In genomic region chr15:99511529-99511864, GRCh38 we compare ENCODE assay signal across 12 cellular contexts. TPM values are rescaled to one million over a fixed set of nuclear protein-coding genes. Genes with fewer than 3 reads are reported as not detected.
DNase-seq lines count a peak whose midpoint lies in the region; ATAC-seq and TF ChIP-seq lines count a peak whose summit lies in the region.
"Had no signal": no experiment of that assay in that cellular context is flagged by ENCODE, and none has a peak within 500 bp of the region (broad histone marks: within the 10 kb centered on the region; RNA-seq: fewer than 3 reads in every experiment).

No MANE protein-coding gene starts in this region.

- H2BK5ac ChIP-seq in neuronal stem cell (ENCODE audit: low read length) = no peak overlapping the region

- H2BK120ac ChIP-seq in neuronal stem cell (ENCODE audit: low read depth, low read length) = no peak overlapping the region

- H3K79me1 ChIP-seq in neuronal stem cell (ENCODE audit: low read depth, low read length) = no peaks in the 10 kb centered on the region

- H3K4me2 ChIP-seq in osteoblast (ENCODE audit: insufficient read depth, low read length) = peak overlapping the region; percentile 71
- no peak overlapping the region for H3K4me2 ChIP-seq in neuronal stem cell (ENCODE audit: insufficient read depth, low read length, poor library complexity, severe bottlenecking)

- no peaks in the 10 kb centered on the region for H3K79me2 ChIP-seq in osteoblast (ENCODE audit: insufficient read depth, low read length)

- DNase-seq in AG09319 (ENCODE audit: extremely low read depth, low read depth) = peak; percentile 19
- no peak for DNase-seq in coronary artery (ENCODE audit: low spot score)
- DNase-seq in osteoblast (ENCODE audit: insufficient read length, low spot score, missing footprints) = no peak
- DNase-seq in hypothalamus (lab: John Stamatoyannopoulos, UW) = no peak
- no peak for DNase-seq in neuronal stem cell (ENCODE audit: low spot score)
- DNase-seq in stimulated activated naive CD4-positive, alpha-beta T cell treated with Interleukin-2 at 50 U/mL for 16 hours (lab: John Stamatoyannopoulos, UW) = no peak
- DNase-seq: activated CD4-positive, alpha-beta memory T cell treated with anti-CD3 and anti-CD28 coated beads, Interleukin-2, amount 10 ng/mL, durations not matched to agents 7 days and 5 days; effector CD8-positive, alpha-beta T cell; immature natural killer cell; stimulated activated CD4-positive, alpha-beta T cell treated with anti-CD3 and anti-CD28 coated beads, Interleukin-4, amount 100 ng/mL, for 1 hour had no signal

- no CpG with 5 or more reads among the region's 6 CpGs for WGBS in neuronal stem cell (ENCODE audit: extremely low coverage in 2 of 2, insufficient read length in 2 of 2, insufficient replicate concordance in 1 of 2), 2 donors

- H3K4me3 ChIP-seq in coronary artery (peak overlapping the region; percentile 36), osteoblast (ENCODE audit: insufficient read depth, low read length) (peak overlapping the region; percentile 37), neuronal stem cell (ENCODE audit: low read length in 2 of 2) (no peak overlapping the region)

- H3K9me3 ChIP-seq in osteoblast (ENCODE audit: low read depth, low read length) = no peaks in the 10 kb centered on the region
- peaks cover 0 to 4% of the 10 kb centered on the region in 2 donors for H3K9me3 ChIP-seq in neuronal stem cell (replicated peaks in 1 of 2; ENCODE audit: control insufficient read depth in 2 of 2, insufficient read depth in 1 of 2, low read depth in 1 of 2, low read length in 2 of 2)

- no peak for TF ChIP-seq CTCF in AG09319 (IDR thresholded peaks at IDR 0.05; ENCODE audit: low read depth, low read length)
- TF ChIP-seq CTCF in coronary artery (IDR thresholded peaks at IDR 0.05) = no peak
- no peak for TF ChIP-seq CTCF in osteoblast (IDR thresholded peaks at IDR 0.05; ENCODE audit: extremely low read depth, low read depth, low read length)

- no peak overlapping the region for H3K14ac ChIP-seq in neuronal stem cell (ENCODE audit: low read length)

- H2BK12ac ChIP-seq in neuronal stem cell (ENCODE audit: low read length) = no peak overlapping the region

- H3K27me3 ChIP-seq in osteoblast (ENCODE audit: insufficient read depth, low read length) = no peaks in the 10 kb centered on the region
- H3K27me3 ChIP-seq in neuronal stem cell (ENCODE audit: control insufficient read depth in 3 of 3, insufficient read depth in 3 of 3, low read depth in 1 of 3, low read length in 3 of 3) = no peaks in the 10 kb centered on the region

- H3K4me1 ChIP-seq in osteoblast (ENCODE audit: insufficient read depth, low read length) = peaks cover 35% of the 10 kb centered on the region
- H3K4me1 ChIP-seq in neuronal stem cell (ENCODE audit: control insufficient read depth in 2 of 2, insufficient read depth in 1 of 2, low read depth in 1 of 2, low read length in 2 of 2) = no peaks in the 10 kb centered on the region

- no peak overlapping the region for H4K91ac ChIP-seq in neuronal stem cell (ENCODE audit: low read depth, low read length, poor library complexity)

- no peak overlapping the region for H2BK15ac ChIP-seq in neuronal stem cell (ENCODE audit: low read length)

- H4K8ac ChIP-seq in neuronal stem cell (ENCODE audit: low read depth, low read length) = no peak overlapping the region

- no peak overlapping the region for H3K4ac ChIP-seq in neuronal stem cell (ENCODE audit: low read length)

- peak overlapping the region; percentile 27 for H2AFZ ChIP-seq in osteoblast (ENCODE audit: low read length)
- no peak overlapping the region for H2AFZ ChIP-seq in neuronal stem cell (ENCODE audit: low read length)

- H4K20me1 ChIP-seq in osteoblast (ENCODE audit: insufficient read depth, low read length) = no peaks in the 10 kb centered on the region

- H3K27ac ChIP-seq in coronary artery (peak overlapping the region; percentile 18 to 64), osteoblast (ENCODE audit: low read depth, low read length) (peak overlapping the region; percentile 52), neuronal stem cell (replicated peaks; ENCODE audit: low read length) (no peak overlapping the region)

- H3K23ac ChIP-seq in neuronal stem cell (ENCODE audit: low read depth, low read length, poor library complexity) = no peak overlapping the region

- H3K36me3 ChIP-seq in osteoblast (ENCODE audit: insufficient read depth, low read length) (no peaks in the 10 kb centered on the region), neuronal stem cell (replicated peaks in 1 of 2; ENCODE audit: control insufficient read depth in 2 of 2, insufficient read depth in 2 of 2, low read length in 2 of 2) (no peaks in the 10 kb centered on the region)

- H3K18ac ChIP-seq in neuronal stem cell (ENCODE audit: low read length) = no peak overlapping the region

- no peak overlapping the region for H3K9ac ChIP-seq in neuronal stem cell (ENCODE audit: low read depth, low read length, poor library complexity)

- ATAC-seq in HG03108 (IDR thresholded peaks at IDR 0.05; ENCODE audit: unreplicated experiment) (peak; percentile 25), GM21528 (IDR thresholded peaks at IDR 0.05; ENCODE audit: low FRiP score, unreplicated experiment) (no peak)

- no peak overlapping the region for H2AK5ac ChIP-seq in neuronal stem cell (ENCODE audit: low read depth, low read length)

RNA-seq across cellular contexts. Expression of gene MEF2A, which starts 54.3 kb away (rescaled TPM):
- total RNA-seq in osteoblast = 48.3 and 55.4 TPM in 2 replicates
- polyA plus RNA-seq in neuronal stem cell (2013, experiment 1 of 2) = 15.8 TPM
- polyA plus RNA-seq in neuronal stem cell (2013, experiment 2 of 2) = 15.0 TPM

Comparison
In these comparisons a context has a peak if more than half of its experiments do, and no peak if none do; other contexts are left out.
1. H3K4me3 ChIP-seq: peak in coronary artery (single experiment) and osteoblast (single experiment); none in neuronal stem cell (0 of 2).